In the genomic region with DNA sequence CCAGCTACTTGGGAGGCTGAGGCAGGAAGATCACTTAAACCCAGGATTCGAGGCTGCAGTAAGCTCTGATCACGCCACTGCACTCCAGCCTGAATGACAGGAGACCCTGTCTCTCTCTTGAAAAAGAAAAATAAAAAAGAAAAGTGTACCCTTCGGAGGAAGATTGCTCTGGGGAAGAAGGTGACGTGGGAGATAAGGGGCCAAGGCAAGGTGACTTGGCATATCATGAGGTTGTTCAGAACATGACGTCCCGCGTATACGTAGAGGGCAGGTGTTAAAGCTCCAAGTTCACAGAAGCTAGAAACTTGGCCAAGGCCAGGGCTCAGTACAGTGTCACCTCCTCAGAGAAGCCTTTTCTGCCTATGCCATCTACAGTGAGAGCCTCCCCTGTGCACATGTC, we compare ENCODE assay signal across 28 cellular contexts.
"Had no signal": no experiment of that assay in that cellular context is flagged by ENCODE, and none has a peak within 500 bp of the region (broad histone marks: within the 10 kb centered on the region; RNA-seq: fewer than 3 reads in every experiment).

No MANE protein-coding gene starts in this region.

- ATAC-seq: activated CD4-positive, CD25-positive, alpha-beta regulatory T cell treated with anti-CD3 and anti-CD28 coated beads, Interleukin-2, amount 50 U/mL, for 24 hours; activated CD8-positive, alpha-beta T cell treated with anti-CD3 and anti-CD28 coated beads for 36 hours; activated T-cell treated with anti-CD3 and anti-CD28 coated beads, Interleukin-2, amount 50 U/mL, for 4 hours; gastroesophageal sphincter; T-helper 17 cell had no signal

- H3K4me3 Mint-ChIP-seq: activated B cell treated with CpG ODN at 0.5 μM for 24 hours; activated CD8-positive, alpha-beta T cell treated with anti-CD3 and anti-CD28 coated beads for 36 hours; activated naive CD4-positive, alpha-beta T cell treated with anti-CD3 and anti-CD28 coated beads for 36 hours; activated naive CD4-positive, alpha-beta T cell treated with anti-CD3 and anti-CD28 coated beads, Interleukin-2, amount 50 U/mL, for 24 hours; activated naive CD8-positive, alpha-beta T cell treated with anti-CD3 and anti-CD28 coated beads, Interleukin-2, amount 10 ng/mL, durations not matched to agents 7 days and 5 days; activated T-cell treated with anti-CD3 and anti-CD28 coated beads, Interleukin-2, amount 50 U/mL, for 4 hours; brain; dendritic cell treated with granulocyte-macrophage colony-stimulating factor and Interleukin-4, amounts not matched to agents 40 ng/mL and 50 ng/mL, for 4 days; endodermal cell; T-helper 17 cell; T-helper 2 cell treated with Interferon-gamma antibody and Interleukin-4, amounts not matched to agents 5 μg/mL and 100 μg/mL, for 36 hours had no signal

- DNase-seq: activated B cell treated with CpG ODN at 0.5 μM for 24 hours; activated CD4-positive, alpha-beta T cell treated with anti-CD3 and anti-CD28 coated beads for 48 hours; activated CD4-positive, alpha-beta T cell treated with anti-CD3 and anti-CD28 coated beads, Interleukin-2, amount 50 U/mL, for 1 hour; activated CD4-positive, alpha-beta T cell treated with anti-CD3 and anti-CD28 coated beads, Interleukin-2, amount 50 U/mL, for 48 hours; activated CD8-positive, alpha-beta memory T cell treated with anti-CD3 and anti-CD28 coated beads for 24 hours; activated CD8-positive, alpha-beta T cell treated with anti-CD3 and anti-CD28 coated beads for 36 hours; activated effector memory CD4-positive, alpha-beta T cell treated with anti-CD3 and anti-CD28 coated beads, Interleukin-2, amount 50 U/mL, for 16 hours; activated naive CD4-positive, alpha-beta T cell treated with anti-CD3 and anti-CD28 coated beads for 36 hours; activated naive CD8-positive, alpha-beta T cell treated with anti-CD3 and anti-CD28 coated beads, Interleukin-2, amount 10 ng/mL, durations not matched to agents 7 days and 5 days; activated T-cell treated with anti-CD3 and anti-CD28 coated beads, Interleukin-2, amount 50 U/mL, for 4 hours; central memory CD4-positive, alpha-beta T cell; dorsolateral prefrontal cortex; effector memory CD4-positive, alpha-beta T cell; endodermal cell; esophagus squamous epithelium; foreskin melanocyte; heart right ventricle; T-helper 1 cell; T-helper 17 cell; T1000; WERI-Rb-1 had no signal

- H3K9me3 Mint-ChIP-seq: activated B cell treated with CpG ODN at 0.5 μM for 24 hours; activated CD8-positive, alpha-beta T cell treated with anti-CD3 and anti-CD28 coated beads for 36 hours; activated naive CD4-positive, alpha-beta T cell treated with anti-CD3 and anti-CD28 coated beads for 36 hours; activated naive CD4-positive, alpha-beta T cell treated with anti-CD3 and anti-CD28 coated beads, Interleukin-2, amount 50 U/mL, for 24 hours; activated naive CD8-positive, alpha-beta T cell treated with anti-CD3 and anti-CD28 coated beads, Interleukin-2, amount 10 ng/mL, durations not matched to agents 7 days and 5 days; activated T-cell treated with anti-CD3 and anti-CD28 coated beads, Interleukin-2, amount 50 U/mL, for 4 hours; activated T-helper 2 cell treated with anti-CD3 and anti-CD28 coated beads, Interferon-gamma antibody, Interleukin-2, Interleukin-4, amounts not matched to agents 10 μg/mL and 5 μg/mL and 100 μg/mL, durations not matched to agents 14 hours and 24 hours and 36 hours; dendritic cell treated with granulocyte-macrophage colony-stimulating factor and Interleukin-4, amounts not matched to agents 40 ng/mL and 50 ng/mL, for 4 days; endodermal cell; T-helper 2 cell treated with Interferon-gamma antibody and Interleukin-4, amounts not matched to agents 5 μg/mL and 100 μg/mL, for 36 hours had no signal

- H3K36me3 Mint-ChIP-seq: activated naive CD4-positive, alpha-beta T cell treated with anti-CD3 and anti-CD28 coated beads, Interleukin-2, amount 50 U/mL, for 24 hours; brain had no signal

- H3K27ac Mint-ChIP-seq: activated B cell treated with CpG ODN at 0.5 μM for 24 hours; activated CD8-positive, alpha-beta T cell treated with anti-CD3 and anti-CD28 coated beads for 36 hours; activated naive CD4-positive, alpha-beta T cell treated with anti-CD3 and anti-CD28 coated beads for 36 hours; activated naive CD4-positive, alpha-beta T cell treated with anti-CD3 and anti-CD28 coated beads, Interleukin-2, amount 50 U/mL, for 24 hours; activated naive CD8-positive, alpha-beta T cell treated with anti-CD3 and anti-CD28 coated beads, Interleukin-2, amount 10 ng/mL, durations not matched to agents 7 days and 5 days; activated T-helper 2 cell treated with anti-CD3 and anti-CD28 coated beads, Interferon-gamma antibody, Interleukin-2, Interleukin-4, amounts not matched to agents 10 μg/mL and 5 μg/mL and 100 μg/mL, durations not matched to agents 14 hours and 24 hours and 36 hours; dendritic cell treated with granulocyte-macrophage colony-stimulating factor and Interleukin-4, amounts not matched to agents 40 ng/mL and 50 ng/mL, for 4 days; endodermal cell; T-helper 17 cell; T-helper 2 cell treated with Interferon-gamma antibody and Interleukin-4, amounts not matched to agents 5 μg/mL and 100 μg/mL, for 36 hours had no signal

- H3K27me3 Mint-ChIP-seq: activated B cell treated with CpG ODN at 0.5 μM for 24 hours; activated CD8-positive, alpha-beta T cell treated with anti-CD3 and anti-CD28 coated beads for 36 hours; activated naive CD4-positive, alpha-beta T cell treated with anti-CD3 and anti-CD28 coated beads, Interleukin-2, amount 50 U/mL, for 24 hours; activated naive CD8-positive, alpha-beta T cell treated with anti-CD3 and anti-CD28 coated beads, Interleukin-2, amount 10 ng/mL, durations not matched to agents 7 days and 5 days; brain; dendritic cell treated with granulocyte-macrophage colony-stimulating factor and Interleukin-4, amounts not matched to agents 40 ng/mL and 50 ng/mL, for 4 days; T-helper 17 cell had no signal
